ENCODE assay signal across 18 cellular contexts in genomic region chr10:86387221-86387794, GRCh38. TPM values are rescaled to one million over a fixed set of nuclear protein-coding genes. Genes with fewer than 3 reads are reported as not detected.
A peak's percentile ranks its signal among the peaks of the same experiment; 100 is the strongest.
DNase-seq lines count a peak whose midpoint lies in the region; ATAC-seq and TF ChIP-seq lines count a peak whose summit lies in the region.
"Had no signal": no experiment of that assay in that cellular context is flagged by ENCODE, and none has a peak within 500 bp of the region (broad histone marks: within the 10 kb centered on the region; RNA-seq: fewer than 3 reads in every experiment).

No MANE protein-coding gene starts in this region.

- H3K4me3 Mint-ChIP-seq in osteocyte (ENCODE audit: unreplicated experiment) = no peak overlapping the region
- H3K4me3 Mint-ChIP-seq: nephron had no signal

- no peak overlapping the region for H3K27ac ChIP-seq in SK-N-SH (ENCODE audit: low read depth in 2 of 2, low read length in 1 of 2)
- no peak overlapping the region for H3K27ac ChIP-seq in WERI-Rb-1
- H3K27ac ChIP-seq: foreskin keratinocyte had no signal

- H3F3A ChIP-seq in SK-N-SH (replicated peaks; ENCODE audit: insufficient read depth) = no peaks in the 10 kb centered on the region

- H3K27me3 ChIP-seq in SK-N-SH (ENCODE audit: insufficient read depth) (no peaks in the 10 kb centered on the region; the same call in 1 of the 2 replicates), WERI-Rb-1 (ENCODE audit: insufficient read depth, low read depth, severe bottlenecking) (no peaks in the 10 kb centered on the region)

- no peak for TF ChIP-seq RAD21 in SK-N-SH (IDR thresholded peaks at IDR 0.05; ENCODE audit: low read length)

- H3K36me3 Mint-ChIP-seq in osteocyte (ENCODE audit: unreplicated experiment) = peaks cover 1% of the 10 kb centered on the region
- H3K36me3 Mint-ChIP-seq: CD4-positive, alpha-beta memory T cell; T-cell had no signal

- 53% methylated on average over 7 of the region's 7 CpGs for WGBS in SK-N-SH (ENCODE audit: low lambda C conversion rate)

- H3K4me3 ChIP-seq in SK-N-SH (ENCODE audit: low read depth in 2 of 2, low read length in 1 of 2) = no peak overlapping the region
- no peak overlapping the region for H3K4me3 ChIP-seq in WERI-Rb-1 (ENCODE audit: low read depth, low read length)

- H3K4me1 Mint-ChIP-seq in osteocyte (ENCODE audit: unreplicated experiment) = peaks cover 4% of the 10 kb centered on the region
- H3K4me1 Mint-ChIP-seq: nephron had no signal

- no peak overlapping the region for H3K27ac Mint-ChIP-seq in osteocyte (ENCODE audit: unreplicated experiment)
- H3K27ac Mint-ChIP-seq: nephron, T-cell had no signal

- H3K79me2 ChIP-seq in SK-N-SH (ENCODE audit: insufficient read depth) = no peaks in the 10 kb centered on the region

- H4K20me1 ChIP-seq in SK-N-SH (ENCODE audit: insufficient read depth) = no peaks in the 10 kb centered on the region

- no peaks in the 10 kb centered on the region for H3K36me3 ChIP-seq in SK-N-SH (replicated peaks in 1 of 2; ENCODE audit: control insufficient read depth in 1 of 2, insufficient read depth in 2 of 2, low read length in 1 of 2)
- no peaks in the 10 kb centered on the region for H3K36me3 ChIP-seq in WERI-Rb-1

- peaks cover 53% of the 10 kb centered on the region for H3K27me3 Mint-ChIP-seq in osteocyte (ENCODE audit: unreplicated experiment)

- no peaks in the 10 kb centered on the region for H3K9me2 ChIP-seq in SK-N-SH

- H2AFZ ChIP-seq in SK-N-SH (ENCODE audit: low read depth) = no peak overlapping the region

- POLR2A ChIA-PET in SK-N-SH (lab: Yijun Ruan, JAX) = no interaction called here

- TF ChIP-seq EP300 in SK-N-SH (IDR thresholded peaks at IDR 0.05; ENCODE audit: borderline replicate concordance in 1 of 2, low read depth in 1 of 2, low read length in 1 of 2) = no peak

- no peak overlapping the region for H3K9ac ChIP-seq in SK-N-SH

- H3K4me1 ChIP-seq in SK-N-SH (ENCODE audit: control insufficient read depth in 1 of 2, insufficient read depth in 2 of 2, low read depth in 1 of 2, low read length in 1 of 2) = no peaks in the 10 kb centered on the region
- H3K4me1 ChIP-seq: foreskin keratinocyte had no signal

- CTCF ChIA-PET in SK-N-SH (lab: Yijun Ruan, JAX) = interaction anchor here (0.9 to 2.0 kb wide), 6 partner anchors 9 to 38 kb away, joined by 4 to 8 read pairs (median 6); no protein-coding TSS in a partner anchor

- H3K9me3 Mint-ChIP-seq in osteocyte (ENCODE audit: unreplicated experiment) = no peaks in the 10 kb centered on the region
- H3K9me3 Mint-ChIP-seq: CD4-positive, alpha-beta memory T cell; T-cell had no signal

- no peak for ATAC-seq in SK-N-SH treated with all-trans-retinoic acid at 6 μM for 48 hours
- ATAC-seq in HG03442 (IDR thresholded peaks at IDR 0.05; ENCODE audit: unreplicated experiment) = no peak
- ATAC-seq in GM18867 (IDR thresholded peaks at IDR 0.05; ENCODE audit: unreplicated experiment) = no peak
- ATAC-seq: activated CD4-positive, CD25-positive, alpha-beta regulatory T cell treated with anti-CD3 and anti-CD28 coated beads, Interleukin-2, amount 50 U/mL, for 24 hours; foreskin keratinocyte; T-cell had no signal

- TF ChIP-seq CTCF in SK-N-SH (IDR thresholded peaks at IDR 0.05) = no peak
- peak; percentile 18; the same call in 1 of the 2 replicates for TF ChIP-seq CTCF in WERI-Rb-1 (IDR thresholded peaks at IDR 0.05; ENCODE audit: low read depth, low read length)
- TF ChIP-seq CTCF in osteocyte (IDR thresholded peaks at IDR 0.05) = no peak

- no peak overlapping the region for H3K4me2 ChIP-seq in SK-N-SH

- DNase-seq in SK-N-SH = peak; percentile 14
- DNase-seq in KBM-7 = peak; percentile 23
- DNase-seq in WERI-Rb-1 = no peak
- DNase-seq in osteocyte (ENCODE audit: extremely low spot score, unreplicated experiment) = peak; percentile 36
- no peak for DNase-seq in epidermal melanocyte (ENCODE audit: insufficient read length, low spot score)
- DNase-seq: activated naive CD4-positive, alpha-beta T cell treated with Interleukin-2 at 50 U/mL for 16 hours; CD4-positive, alpha-beta memory T cell; effector CD8-positive, alpha-beta T cell; foreskin keratinocyte; NCI-H1436 treated with DMSO at 0.1 percent for 48 hours; NCI-H524 treated with DMSO at 0.1 percent for 48 hours; T-cell had no signal

- H3K9me3 ChIP-seq in SK-N-SH (no peaks in the 10 kb centered on the region), WERI-Rb-1 (ENCODE audit: severe bottlenecking) (no peaks in the 10 kb centered on the region)

- in situ Hi-C loops in KBM-7 (cut with MboI; ENCODE audit: low pct_unique_long_range_greater_than_20kb, low sequenced_read_pairs) = loop anchor here (25.0 kb wide), 1 partner anchor 200 kb away; no protein-coding TSS in a partner anchor

TF ChIP-seq in SK-N-SH, 30 proteins besides CTCF, POLR2A, EP300 and RAD21 (continues in another document):
- TF ChIP-seq MAX (IDR thresholded peaks at IDR 0.05; ENCODE audit: low read depth) (no peak), JUND (IDR thresholded peaks at IDR 0.05) (no peak), NFIC (IDR thresholded peaks at IDR 0.05; ENCODE audit: borderline replicate concordance) (no peak), ZBTB33 (IDR thresholded peaks at IDR 0.05; ENCODE audit: borderline replicate concordance, low read depth) (no peak), GABPA (IDR thresholded peaks at IDR 0.05; ENCODE audit: low read depth) (no peak), SMC3 (IDR thresholded peaks at IDR 0.05; ENCODE audit: low read depth, low read length) (no peak)

TF ChIP-seq in SK-N-SH treated with all-trans-retinoic acid at 6 μM for 48 hours, 23 proteins besides CTCF, POLR2A, EP300 and RAD21:
- no peak for TF ChIP-seq SNAI2 (CRISPR knock-in tag; IDR thresholded peaks at IDR 0.05)
- TF ChIP-seq ZNF70 (CRISPR knock-in tag; IDR thresholded peaks at IDR 0.05) = no peak
- TF ChIP-seq PATZ1 (CRISPR knock-in tag; IDR thresholded peaks at IDR 0.05; ENCODE audit: borderline replicate concordance) = no peak
- no peak for TF ChIP-seq GLIS3 (CRISPR knock-in tag; IDR thresholded peaks at IDR 0.05)
- TF ChIP-seq ZFP30 (CRISPR knock-in tag; IDR thresholded peaks at IDR 0.05) = no peak
- no peak for TF ChIP-seq CSRNP3 (CRISPR knock-in tag; IDR thresholded peaks at IDR 0.05)
- TF ChIP-seq CSDC2 (CRISPR knock-in tag; IDR thresholded peaks at IDR 0.05) = no peak
- no peak for TF ChIP-seq CREB5 (CRISPR knock-in tag; IDR thresholded peaks at IDR 0.05; ENCODE audit: low read depth)
- no peak for TF ChIP-seq ZNF565 (CRISPR knock-in tag; conservative IDR thresholded peaks at IDR 0.05; ENCODE audit: low read depth)
- no peak for TF ChIP-seq ZC3H10 (CRISPR knock-in tag; IDR thresholded peaks at IDR 0.05)

RNA-seq across cellular contexts. Expression of gene GRID1, which starts 20.7 kb away (rescaled TPM):
- polyA plus RNA-seq in SK-N-SH (2012; rRNA removed) = 0.13 and 0.24 TPM in 2 replicates
- 0.10 and 0.29 TPM in 2 replicates for polyA plus RNA-seq in SK-N-SH (2012; cell fraction: cytosol; rRNA removed)
- polyA plus RNA-seq in SK-N-SH (2012; cell fraction: nucleus; rRNA removed) = 0.09 and 0.10 TPM in 2 replicates
- total RNA-seq in osteocyte = 0.11 TPM in 1 of 2 replicates, not detected in the other
- total RNA-seq: CD4-positive, alpha-beta memory T cell; foreskin keratinocyte; lung microvascular endothelial cell had no signal
- polyA plus RNA-seq: CD4-positive, alpha-beta memory T cell; foreskin keratinocyte had no signal

Comparison
In these comparisons a context has a peak if more than half of its experiments do, and no peak if none do; other contexts are left out.
1. DNase-seq: peak in SK-N-SH (single experiment), KBM-7 (single experiment) and osteocyte (single experiment); none in WERI-Rb-1 (single experiment) and epidermal melanocyte (single experiment).